ENCODE assay signal across 14 cellular contexts in the genomic region with DNA sequence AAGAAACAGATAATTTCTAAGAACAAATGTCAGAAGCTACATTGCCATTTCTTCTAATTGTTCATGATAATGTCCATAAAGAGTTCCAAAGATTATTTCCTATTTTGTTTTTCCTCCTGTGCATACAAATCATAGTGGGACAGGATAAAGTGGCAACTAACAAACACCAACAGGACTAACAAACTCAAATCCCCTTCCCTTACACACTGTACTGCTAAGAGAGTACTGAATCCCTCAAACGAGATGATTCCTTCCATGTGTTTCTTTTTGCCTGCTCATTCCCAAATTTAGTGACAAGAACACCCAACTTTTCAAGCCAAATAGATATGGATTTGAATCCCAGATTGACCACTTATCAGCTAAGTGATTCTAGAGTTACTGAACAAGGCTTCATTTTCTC. TPM values are rescaled to one million over a fixed set of nuclear protein-coding genes. Genes with fewer than 3 reads are reported as not detected.
DNase-seq lines count a peak whose midpoint lies in the region; ATAC-seq and TF ChIP-seq lines count a peak whose summit lies in the region.
"Had no signal": no experiment of that assay in that cellular context is flagged by ENCODE, and none has a peak within 500 bp of the region (broad histone marks: within the 10 kb centered on the region; RNA-seq: fewer than 3 reads in every experiment).

No MANE protein-coding gene starts in this region.

- H3K9me2 ChIP-seq in OCI-LY1 (ENCODE audit: low read depth, low read length), result no peaks in the 10 kb centered on the region

- peak overlapping the region; percentile 17 for H3K27ac ChIP-seq in OCI-LY1 (ENCODE audit: low read depth, low read length, poor library complexity, severe bottlenecking)

- DNase-seq in stimulated activated naive CD8-positive, alpha-beta T cell treated with anti-CD3 and anti-CD28 coated beads, Interleukin-15, Interleukin-2, amounts not matched to agents 100 U/mL and 50 U/mL, for 24 hours, result no peak
- DNase-seq in naive B cell (no peak), amygdala (lab: John Stamatoyannopoulos, UW) (no peak), MG63 (no peak), MV-4-11 (lab: John Stamatoyannopoulos, UW) (no peak)
- DNase-seq: BE2C; C1 segment of cervical spinal cord; Caco-2; CD4-positive, CD25-positive, alpha-beta regulatory T cell; GF-D8; H9 had no signal

- no peak for ATAC-seq in stimulated activated naive CD8-positive, alpha-beta T cell treated with anti-CD3 and anti-CD28 coated beads, Interleukin-15, Interleukin-2, amounts not matched to agents 100 U/mL and 50 U/mL, for 24 hours
- ATAC-seq in naive B cell (ENCODE audit: low read depth in 2 of 2), result no peak
- ATAC-seq: GM23338 had no signal

- no peak overlapping the region for H3K4me3 Mint-ChIP-seq in stimulated activated naive CD8-positive, alpha-beta T cell treated with anti-CD3 and anti-CD28 coated beads, Interleukin-15, Interleukin-2, amounts not matched to agents 100 ng/mL and 50 ng/mL, for 24 hours
- peak overlapping the region in 3 of 8 donors; percentile 12 to 18 (median 15) for H3K4me3 Mint-ChIP-seq in naive B cell
- H3K4me3 Mint-ChIP-seq: CD4-positive, CD25-positive, alpha-beta regulatory T cell; GM23338; H9 had no signal

- no peaks in the 10 kb centered on the region for H3K27me3 ChIP-seq in OCI-LY1 (ENCODE audit: insufficient read depth, low read length)
- peaks cover 14% of the 10 kb centered on the region; the same call in 1 of the 2 replicates for H3K27me3 ChIP-seq in MG63
- H3K27me3 ChIP-seq: BE2C had no signal

- no peaks in the 10 kb centered on the region for H3K9me3 Mint-ChIP-seq in stimulated activated naive CD8-positive, alpha-beta T cell treated with anti-CD3 and anti-CD28 coated beads, Interleukin-15, Interleukin-2, amounts not matched to agents 100 ng/mL and 50 ng/mL, for 24 hours
- peaks cover 0 to 4% (median 0%) of the 10 kb centered on the region in 7 donors for H3K9me3 Mint-ChIP-seq in naive B cell

- peak overlapping the region; percentile 3; the same call in 1 of the 2 replicates for H3K9ac ChIP-seq in OCI-LY1 (ENCODE audit: low read length)

- peak overlapping the region; percentile 7; the same call in 1 of the 2 replicates for H3K4me2 ChIP-seq in OCI-LY1 (ENCODE audit: low read length)
- H3K4me2 ChIP-seq: GM23338 had no signal

- no peaks in the 10 kb centered on the region for H3F3A ChIP-seq in OCI-LY1 (ENCODE audit: insufficient read depth, low read length)

- peaks cover 13% of the 10 kb centered on the region for H3K36me3 Mint-ChIP-seq in stimulated activated naive CD8-positive, alpha-beta T cell treated with anti-CD3 and anti-CD28 coated beads, Interleukin-15, Interleukin-2, amounts not matched to agents 100 ng/mL and 50 ng/mL, for 24 hours (ENCODE audit: low read depth)
- peaks cover 16 to 17% of the 10 kb centered on the region in 2 donors for H3K36me3 Mint-ChIP-seq in naive B cell

- peaks cover 100% of the 10 kb centered on the region for H3K79me2 ChIP-seq in OCI-LY1 (ENCODE audit: insufficient read depth, low read length)

- H3K4me3 ChIP-seq in OCI-LY1 (ENCODE audit: low read depth, low read length, poor library complexity, severe bottlenecking) (no peak overlapping the region), MG63 (no peak overlapping the region)
- H3K4me3 ChIP-seq: GM23338 had no signal

- no peak for TF ChIP-seq CTCF in OCI-LY1 (IDR thresholded peaks at IDR 0.05; ENCODE audit: low read length)

- no peaks in the 10 kb centered on the region for H3K27me3 Mint-ChIP-seq in stimulated activated naive CD8-positive, alpha-beta T cell treated with anti-CD3 and anti-CD28 coated beads, Interleukin-15, Interleukin-2, amounts not matched to agents 100 ng/mL and 50 ng/mL, for 24 hours
- H3K27me3 Mint-ChIP-seq in naive B cell, result no peaks in the 10 kb centered on the region
- H3K27me3 Mint-ChIP-seq: CD4-positive, CD25-positive, alpha-beta regulatory T cell had no signal

- H3K27ac Mint-ChIP-seq in stimulated activated naive CD8-positive, alpha-beta T cell treated with anti-CD3 and anti-CD28 coated beads, Interleukin-15, Interleukin-2, amounts not matched to agents 100 ng/mL and 50 ng/mL, for 24 hours, result peak overlapping the region; percentile 8
- H3K27ac Mint-ChIP-seq in naive B cell, result peak overlapping the region in 5 of 6 donors; percentile 26 to 84 (median 63)
- H3K27ac Mint-ChIP-seq: CD4-positive, CD25-positive, alpha-beta regulatory T cell; GM23338; H9 had no signal

- peaks cover 53% of the 10 kb centered on the region for H3K4me1 ChIP-seq in OCI-LY1 (ENCODE audit: insufficient read depth, low read length, severe bottlenecking)

- H3K4me1 Mint-ChIP-seq in stimulated activated naive CD8-positive, alpha-beta T cell treated with anti-CD3 and anti-CD28 coated beads, Interleukin-15, Interleukin-2, amounts not matched to agents 100 ng/mL and 50 ng/mL, for 24 hours (ENCODE audit: low read depth), result peaks cover 38% of the 10 kb centered on the region
- H3K4me1 Mint-ChIP-seq in naive B cell, result peaks cover 73 to 87% (median 80%) of the 10 kb centered on the region in 3 donors

- no peak overlapping the region for H2AFZ ChIP-seq in OCI-LY1 (ENCODE audit: low read length)
- H2AFZ ChIP-seq: GM23338 had no signal

- H3K9me3 ChIP-seq in OCI-LY1 (ENCODE audit: low read length) (no peaks in the 10 kb centered on the region), MG63 (no peaks in the 10 kb centered on the region)
- H3K9me3 ChIP-seq: BE2C, Caco-2 had no signal

- H3K36me3 ChIP-seq in OCI-LY1 (ENCODE audit: insufficient read depth, low read length) (peaks cover 26% of the 10 kb centered on the region), MG63 (no peaks in the 10 kb centered on the region)
- H3K36me3 ChIP-seq: BE2C had no signal

- no peaks in the 10 kb centered on the region for H4K20me1 ChIP-seq in OCI-LY1 (ENCODE audit: insufficient read depth, low read length)

RNA-seq across cellular contexts. Expression of a gene that starts 15.2 kb away (rescaled TPM):
- polyA plus RNA-seq in naive B cell (ENCODE audit: low read depth in 6 of 6), result 100 to 1,000 TPM; 126 to 197 (median 155) TPM
- total RNA-seq in MG63 (2014; rRNA removed; shearing (Covaris generic); ENCODE audit: low replicate concordance), result 8.1 and 8.6 TPM in 2 replicates
